In genomic region chr10:73871915-73872710, GRCh38 we compare ENCODE assay signal across 9 cellular contexts. TPM values are rescaled to one million over a fixed set of nuclear protein-coding genes. Genes with fewer than 3 reads are reported as not detected.
A peak's percentile ranks its signal among the peaks of the same experiment; 100 is the strongest.
DNase-seq lines count a peak whose midpoint lies in the region; ATAC-seq and TF ChIP-seq lines count a peak whose summit lies in the region.
"Had no signal": no experiment of that assay in that cellular context is flagged by ENCODE, and none has a peak within 500 bp of the region (broad histone marks: within the 10 kb centered on the region; RNA-seq: fewer than 3 reads in every experiment).

No MANE protein-coding gene starts in this region.

- no peak; the same call in 2 of the 3 replicates for ATAC-seq in SK-N-SH treated with all-trans-retinoic acid at 6 μM for 48 hours
- no peak for ATAC-seq in stimulated activated memory B cell treated with anti-CD40 and anti-IgM and Interleukin-4, amounts not matched to agents 10 μg/mL and 1 μg/mL and 100 μg/mL, for 72 hours

- H3K79me2 ChIP-seq in SK-N-SH (ENCODE audit: insufficient read depth), result peaks cover 47% of the 10 kb centered on the region

- 100% methylated on average over 3 of the region's 7 CpGs for WGBS in SK-N-SH (ENCODE audit: low lambda C conversion rate)

- peak; percentile 25; the same call in 1 of the 2 replicates for TF ChIP-seq RAD21 in SK-N-SH (IDR thresholded peaks at IDR 0.05; ENCODE audit: low read length)

- no peaks in the 10 kb centered on the region for H3K9me3 Mint-ChIP-seq in activated CD4-positive, alpha-beta memory T cell treated with anti-CD3 and anti-CD28 coated beads for 36 hours
- no peaks in the 10 kb centered on the region for H3K9me3 Mint-ChIP-seq in stimulated activated memory B cell treated with anti-CD40 and anti-IgM and Interleukin-4, amounts not matched to agents 10 μg/mL and 1 μg/mL and 100 μg/mL, for 72 hours

- TF ChIP-seq CTCF in SK-N-SH (IDR thresholded peaks at IDR 0.05), result 0 out of 2 replicates have a peak, but pooled peaks have one; percentile 13
- peak; percentile 64 for TF ChIP-seq CTCF in fibroblast of villous mesenchyme (IDR thresholded peaks at IDR 0.05; ENCODE audit: insufficient read depth, low read depth, low read length)

- H3K4me3 Mint-ChIP-seq in activated CD4-positive, alpha-beta memory T cell treated with anti-CD3 and anti-CD28 coated beads for 36 hours, result peak overlapping the region; percentile 76
- H3K4me3 Mint-ChIP-seq in stimulated activated memory B cell treated with anti-CD40 and anti-IgM and Interleukin-4, amounts not matched to agents 10 μg/mL and 1 μg/mL and 100 μg/mL, for 72 hours, result peak overlapping the region; percentile 79

- no peak overlapping the region for H3K9ac ChIP-seq in SK-N-SH

- H3K4me1 ChIP-seq in SK-N-SH (ENCODE audit: control insufficient read depth in 1 of 2, insufficient read depth in 2 of 2, low read depth in 1 of 2, low read length in 1 of 2), result peaks cover 15 to 26% of the 10 kb centered on the region in 2 experiments; a peak in 3 of 4 replicates

- TF ChIP-seq EP300 in SK-N-SH (IDR thresholded peaks at IDR 0.05; ENCODE audit: borderline replicate concordance in 1 of 2, low read depth in 1 of 2, low read length in 1 of 2), result no peak

- POLR2A ChIA-PET in SK-N-SH (lab: Yijun Ruan, JAX), result no interaction called here
- POLR2A ChIA-PET in activated CD4-positive, alpha-beta memory T cell treated with anti-CD3 and anti-CD28 coated beads for 36 hours (lab: Charles Lee), result interaction anchor here (0.7 kb wide), 1 partner anchor 8 kb away, joined by 3 read pairs; no protein-coding TSS in a partner anchor

- peak overlapping the region in 1 of 2 experiments; percentile 51; a peak in 1 of 4 replicates for H3K4me3 ChIP-seq in SK-N-SH (ENCODE audit: low read depth in 2 of 2, low read length in 1 of 2)
- H3K4me3 ChIP-seq in fibroblast of villous mesenchyme (ENCODE audit: low read depth, low read length), result no peak overlapping the region

- DNase-seq in SK-N-SH, result peak; percentile 59
- no peak for DNase-seq in activated CD4-positive, alpha-beta memory T cell treated with anti-CD3 and anti-CD28 coated beads for 36 hours
- peak; percentile 52 for DNase-seq in fibroblast of villous mesenchyme (ENCODE audit: low read depth)
- DNase-seq in NCI-H2029 treated with DMSO at 0.1 percent for 48 hours (lab: John Stamatoyannopoulos, UW), result no peak
- no peak for DNase-seq in SHP77 (lab: John Stamatoyannopoulos, UW)
- no peak for DNase-seq in DMS153 (lab: John Stamatoyannopoulos, UW)
- DNase-seq: effector CD8-positive, alpha-beta T cell had no signal

- intact Hi-C loops in activated CD4-positive, alpha-beta memory T cell treated with anti-CD3 and anti-CD28 coated beads for 36 hours (cut with micrococcal nuclease), result no loop called here

- H2AFZ ChIP-seq in SK-N-SH (ENCODE audit: low read depth), result no peak overlapping the region

- CTCF ChIA-PET in SK-N-SH (lab: Yijun Ruan, JAX), result interaction anchor here (1.4 to 37.3 kb wide), 2 partner anchors 10 to 28 kb away, joined by 6 to 753 read pairs; no protein-coding TSS in a partner anchor
- CTCF ChIA-PET in activated CD4-positive, alpha-beta memory T cell treated with anti-CD3 and anti-CD28 coated beads for 36 hours (lab: Charles Lee), result interaction anchor here (0.8 kb wide), 1 partner anchor 13 kb away, joined by 3 read pairs; no protein-coding TSS in a partner anchor

- H3K27ac ChIP-seq in SK-N-SH (ENCODE audit: low read depth in 2 of 2, low read length in 1 of 2), result peak overlapping the region in 1 of 2 experiments; percentile 34; a peak in 1 of 4 replicates

- peaks cover 36% of the 10 kb centered on the region for H4K20me1 ChIP-seq in SK-N-SH (ENCODE audit: insufficient read depth)

- H3K27me3 ChIP-seq in SK-N-SH (ENCODE audit: insufficient read depth), result no peaks in the 10 kb centered on the region

- H3K36me3 Mint-ChIP-seq in activated CD4-positive, alpha-beta memory T cell treated with anti-CD3 and anti-CD28 coated beads for 36 hours, result peaks cover 3% of the 10 kb centered on the region
- peaks cover 5% of the 10 kb centered on the region for H3K36me3 Mint-ChIP-seq in stimulated activated memory B cell treated with anti-CD40 and anti-IgM and Interleukin-4, amounts not matched to agents 10 μg/mL and 1 μg/mL and 100 μg/mL, for 72 hours

- peaks cover 9 to 49% of the 10 kb centered on the region in 2 experiments for H3K36me3 ChIP-seq in SK-N-SH (replicated peaks in 1 of 2; ENCODE audit: control insufficient read depth in 1 of 2, insufficient read depth in 2 of 2, low read length in 1 of 2)

- H3K27ac Mint-ChIP-seq in activated CD4-positive, alpha-beta memory T cell treated with anti-CD3 and anti-CD28 coated beads for 36 hours, result peak overlapping the region; percentile 50
- peak overlapping the region; percentile 48 for H3K27ac Mint-ChIP-seq in stimulated activated memory B cell treated with anti-CD40 and anti-IgM and Interleukin-4, amounts not matched to agents 10 μg/mL and 1 μg/mL and 100 μg/mL, for 72 hours

- H3K9me3 ChIP-seq in SK-N-SH, result no peaks in the 10 kb centered on the region

- H3K4me1 Mint-ChIP-seq in activated CD4-positive, alpha-beta memory T cell treated with anti-CD3 and anti-CD28 coated beads for 36 hours (ENCODE audit: low read depth), result peaks cover 55% of the 10 kb centered on the region
- peaks cover 52% of the 10 kb centered on the region for H3K4me1 Mint-ChIP-seq in stimulated activated memory B cell treated with anti-CD40 and anti-IgM and Interleukin-4, amounts not matched to agents 10 μg/mL and 1 μg/mL and 100 μg/mL, for 72 hours

- H3K9me2 ChIP-seq in SK-N-SH, result no peaks in the 10 kb centered on the region

- peak overlapping the region; percentile 81; the same call in 1 of the 2 replicates for H3K4me2 ChIP-seq in SK-N-SH

- peaks cover 12% of the 10 kb centered on the region for H3F3A ChIP-seq in SK-N-SH (replicated peaks; ENCODE audit: insufficient read depth)

- H3K27me3 Mint-ChIP-seq in activated CD4-positive, alpha-beta memory T cell treated with anti-CD3 and anti-CD28 coated beads for 36 hours, result no peaks in the 10 kb centered on the region
- no peaks in the 10 kb centered on the region for H3K27me3 Mint-ChIP-seq in stimulated activated memory B cell treated with anti-CD40 and anti-IgM and Interleukin-4, amounts not matched to agents 10 μg/mL and 1 μg/mL and 100 μg/mL, for 72 hours

TF ChIP-seq in SK-N-SH, 30 proteins besides CTCF, POLR2A, EP300 and RAD21:
- no peak for TF ChIP-seq USF2 (IDR thresholded peaks at IDR 0.05; ENCODE audit: borderline replicate concordance, low read depth, low read length)
- no peak for TF ChIP-seq JUND (IDR thresholded peaks at IDR 0.05)
- no peak for TF ChIP-seq MXI1 (IDR thresholded peaks at IDR 0.05; ENCODE audit: low read depth, low read length)
- peak; percentile 29; the same call in 1 of the 2 replicates for TF ChIP-seq SMC3 (IDR thresholded peaks at IDR 0.05; ENCODE audit: low read depth, low read length)
- no peak for TF ChIP-seq RCOR1 (IDR thresholded peaks at IDR 0.05; ENCODE audit: low read length)
TF ChIP-seq in SK-N-SH: peak in this region for 1.

TF ChIP-seq in SK-N-SH treated with all-trans-retinoic acid at 6 μM for 48 hours, 23 proteins besides CTCF, POLR2A, EP300 and RAD21:
- TF ChIP-seq BACH2 (CRISPR knock-in tag; IDR thresholded peaks at IDR 0.05; ENCODE audit: borderline replicate concordance), result no peak
- no peak for TF ChIP-seq PPARA (CRISPR knock-in tag; IDR thresholded peaks at IDR 0.05; ENCODE audit: borderline replicate concordance)
- no peak for TF ChIP-seq ZNF8 (CRISPR knock-in tag; IDR thresholded peaks at IDR 0.05)
- no peak for TF ChIP-seq ZNF70 (CRISPR knock-in tag; IDR thresholded peaks at IDR 0.05)
- TF ChIP-seq TSHZ2 (CRISPR knock-in tag; IDR thresholded peaks at IDR 0.05), result no peak
- no peak for TF ChIP-seq OSR1 (CRISPR knock-in tag; IDR thresholded peaks at IDR 0.05)

RNA-seq across cellular contexts. Expression of gene CAMK2G, which starts 2.2 kb away (rescaled TPM):
- polyA plus RNA-seq in SK-N-SH (2012; rRNA removed), result 41.4 and 52.2 TPM in 2 replicates
- 29.0 and 35.7 TPM in 2 replicates for polyA plus RNA-seq in SK-N-SH (2012; cell fraction: cytosol; rRNA removed)
- polyA plus RNA-seq in SK-N-SH (2012; cell fraction: nucleus; rRNA removed), result 103 and 119 TPM in 2 replicates
- total RNA-seq in activated CD4-positive, alpha-beta memory T cell treated with anti-CD3 and anti-CD28 coated beads for 36 hours, result 10 to 100 TPM; 20.8 to 21.5 TPM
- 30.6 and 36.7 TPM in 2 replicates for total RNA-seq in fibroblast of villous mesenchyme

RNA-seq across cellular contexts. Expression of gene PLAU, which starts 38.8 kb away (rescaled TPM):
- polyA plus RNA-seq in SK-N-SH (2012; rRNA removed), result 159 and 200 TPM in 2 replicates
- 163 and 191 TPM in 2 replicates for polyA plus RNA-seq in SK-N-SH (2012; cell fraction: cytosol; rRNA removed)
- polyA plus RNA-seq in SK-N-SH (2012; cell fraction: nucleus; rRNA removed), result 211 and 277 TPM in 2 replicates
- under 1 TPM; 0.45 to 0.73 TPM for total RNA-seq in activated CD4-positive, alpha-beta memory T cell treated with anti-CD3 and anti-CD28 coated beads for 36 hours
- total RNA-seq in fibroblast of villous mesenchyme, result 104 and 111 TPM in 2 replicates

Comparison
In these comparisons a context has a peak if more than half of its experiments do, and no peak if none do; other contexts are left out.
1. DNase-seq: peak in SK-N-SH (single experiment) and fibroblast of villous mesenchyme (single experiment); none in activated CD4-positive, alpha-beta memory T cell treated with anti-CD3 and anti-CD28 coated beads for 36 hours (single experiment), NCI-H2029 treated with DMSO at 0.1 percent for 48 hours (single experiment), SHP77 (0 of 2) and DMS153 (single experiment).
2. RNA of gene PLAU, which starts 38.8 kb away (total RNA-seq): 104 to 111 TPM in fibroblast of villous mesenchyme; 0.45 to 0.73 TPM in activated CD4-positive, alpha-beta memory T cell treated with anti-CD3 and anti-CD28 coated beads for 36 hours; every median in the first group is over 10 times any median in the second.